In the genomic region with DNA sequence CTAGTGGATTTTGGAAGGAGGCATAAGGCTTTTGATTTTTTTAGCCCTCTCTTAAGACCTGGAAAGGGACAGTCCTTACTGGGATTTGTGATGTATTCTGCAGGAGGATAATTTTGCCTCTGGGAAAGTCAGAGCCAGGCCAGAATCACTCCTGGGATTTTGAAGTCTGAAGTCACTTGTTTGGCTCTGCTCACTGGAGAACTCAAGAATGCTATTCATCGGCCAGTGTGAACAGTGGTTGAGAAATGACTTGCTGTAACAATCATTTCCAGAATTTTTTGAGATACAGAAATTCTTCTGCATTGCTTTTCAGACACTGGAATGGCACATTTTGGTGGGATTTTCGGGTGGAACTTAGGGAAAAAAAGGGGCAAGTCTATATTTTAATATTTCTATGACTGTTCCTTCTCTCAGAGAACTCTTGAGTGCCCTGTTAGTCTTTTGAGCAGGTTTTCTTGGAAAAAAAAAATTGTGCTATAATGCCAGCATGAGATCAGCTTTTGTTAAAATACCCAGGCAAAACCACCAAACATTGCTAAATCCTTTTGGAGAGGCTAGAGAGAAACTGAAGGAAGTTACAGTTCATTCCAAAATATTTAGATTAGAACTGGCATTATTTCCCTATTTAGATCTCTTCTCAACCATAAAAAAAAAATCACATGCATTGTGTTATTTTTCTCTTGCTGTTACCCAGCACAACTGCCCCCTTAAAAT, we compare ENCODE assay signal across 14 cellular contexts. TPM values are rescaled to one million over a fixed set of nuclear protein-coding genes. Genes with fewer than 3 reads are reported as not detected.
DNase-seq lines count a peak whose midpoint lies in the region.
"Had no signal": no experiment of that assay in that cellular context is flagged by ENCODE, and none has a peak within 500 bp of the region (broad histone marks: within the 10 kb centered on the region; RNA-seq: fewer than 3 reads in every experiment).

No MANE protein-coding gene starts in this region.

- DNase-seq in AG08395 (ENCODE audit: low spot score) = peak; percentile 76
- DNase-seq in MG63 = peak; percentile 55
- peak; percentile 80 for DNase-seq in dedifferentiated amniotic fluid mesenchymal stem cell (ENCODE audit: extremely low spot score)
- peak; percentile 67 for DNase-seq in medulla oblongata (ENCODE audit: extremely low spot score)
- DNase-seq in SIG-M5 treated with dmso at 0.1 percent for 504 hours (lab: John Stamatoyannopoulos, UW; ENCODE audit: unreplicated experiment) = no peak
- DNase-seq in NCI-H82 (lab: John Stamatoyannopoulos, UW) = no peak
- no peak for DNase-seq in inferior parietal cortex (ENCODE audit: extremely low spot score)
- no peak for DNase-seq in GM19238 (ENCODE audit: insufficient read length, low spot score)
- DNase-seq: activated CD4-positive, alpha-beta T cell treated with anti-CD3 and anti-CD28 coated beads for 4 hours; activated effector memory CD4-positive, alpha-beta T cell treated with Interleukin-2 at 50 U/mL for 16 hours; BE2C; colonic mucosa; NCI-H1105; NCI-H774 had no signal

- no peak overlapping the region for H3K4me3 ChIP-seq in MG63
- H3K4me3 ChIP-seq: colonic mucosa had no signal

- no peaks in the 10 kb centered on the region for H3K36me3 ChIP-seq in MG63
- H3K36me3 ChIP-seq: BE2C, colonic mucosa had no signal

- no peaks in the 10 kb centered on the region for H3K27me3 ChIP-seq in MG63
- H3K27me3 ChIP-seq: BE2C, colonic mucosa had no signal

- H3K9me3 ChIP-seq in MG63 = no peaks in the 10 kb centered on the region; the same call in 1 of the 2 replicates
- H3K9me3 ChIP-seq: BE2C, colonic mucosa had no signal

RNA-seq across cellular contexts. Expression of gene BHLHE41, which starts 26.1 kb away (rescaled TPM):
- total RNA-seq in MG63 (2014; rRNA removed; shearing (Covaris generic); ENCODE audit: low replicate concordance) = 0.03 TPM in 1 of 2 replicates, not detected in the other

RNA-seq across cellular contexts. Expression of gene SSPN, which starts 44.5 kb away (rescaled TPM):
- 0.13 TPM in 1 of 2 replicates, not detected in the other for total RNA-seq in MG63 (2014; rRNA removed; shearing (Covaris generic); ENCODE audit: low replicate concordance)

Comparison
In these comparisons a context has a peak if more than half of its experiments do, and no peak if none do; other contexts are left out.
1. DNase-seq: peak in AG08395 (single experiment), MG63 (single experiment), dedifferentiated amniotic fluid mesenchymal stem cell (single experiment) and medulla oblongata (single experiment); none in SIG-M5 treated with dmso at 0.1 percent for 504 hours (single experiment), NCI-H82 (single experiment), inferior parietal cortex (single experiment) and GM19238 (single experiment).